In genomic region chr1:5485968-5486665, GRCh38 we compare ENCODE assay signal across 20 cellular contexts.
DNase-seq lines count a peak whose midpoint lies in the region; TF ChIP-seq lines count a peak whose summit lies in the region.
"Had no signal": no experiment of that assay in that cellular context is flagged by ENCODE, and none has a peak within 500 bp of the region (broad histone marks: within the 10 kb centered on the region; RNA-seq: fewer than 3 reads in every experiment).

No MANE protein-coding gene starts in this region.

- no peak overlapping the region for H3K27ac Mint-ChIP-seq in Calu3 (ENCODE audit: unreplicated experiment)
- H3K27ac Mint-ChIP-seq: IgD-negative memory B cell, T-cell had no signal

- H3K4me1 ChIP-seq in spleen: no peaks in the 10 kb centered on the region
- H3K4me1 ChIP-seq: BE2C had no signal

- DNase-seq in NCI-H748 (lab: John Stamatoyannopoulos, UW; ENCODE audit: unreplicated experiment): peak; percentile 53
- DNase-seq in NCI-H748 treated with DMSO at 0.1 percent for 48 hours (lab: John Stamatoyannopoulos, UW): no peak
- peak; percentile 3 for DNase-seq in MV-4-11 (lab: John Stamatoyannopoulos, UW)
- peak; percentile 4 for DNase-seq in NCI-H69 (lab: John Stamatoyannopoulos, UW)
- DNase-seq in spleen: peak; percentile 62
- DNase-seq in midbrain (lab: John Stamatoyannopoulos, UW): no peak
- DNase-seq in Calu3: no peak
- no peak for DNase-seq in NK-92 (lab: John Stamatoyannopoulos, UW; ENCODE audit: unreplicated experiment)
- DNase-seq: BE2C; CD4-positive, CD25-positive, alpha-beta regulatory T cell; GOT3; Kasumi-1; MM.1S; NCI-H1092 treated with DMSO at 0.1 percent for 48 hours; NCI-H1694 treated with DMSO at 0.1 percent for 48 hours; NK-92 treated with Interleukin-12 subunit alpha and Interleukin-12 subunit beta, amount 100 ng/mL, for 24 hours; OCI-M1; SK-N-SH; T-cell had no signal

- TF ChIP-seq CTCF in spleen (IDR thresholded peaks at IDR 0.05 in 8 of 11, conservative IDR thresholded peaks at IDR 0.05 in 3 of 11) (no peak), Calu3 (IDR thresholded peaks at IDR 0.05; ENCODE audit: unreplicated experiment) (no peak)

- H3K27ac ChIP-seq in spleen: no peak overlapping the region

- H3K9me3 Mint-ChIP-seq in Calu3 (ENCODE audit: low read depth, unreplicated experiment): no peaks in the 10 kb centered on the region
- H3K9me3 Mint-ChIP-seq: CD4-positive, CD25-positive, alpha-beta regulatory T cell; T-cell had no signal

- WGBS in spleen, 5 donors: 79 to 93% (median 86%) methylated on average over 5 to 7 of the region's 7 CpGs

- no peaks in the 10 kb centered on the region for H3K9me3 ChIP-seq in spleen
- H3K9me3 ChIP-seq: BE2C, SK-N-SH had no signal

- H3K27me3 Mint-ChIP-seq in Calu3 (ENCODE audit: unreplicated experiment): peaks cover 23% of the 10 kb centered on the region
- H3K27me3 Mint-ChIP-seq: CD4-positive, CD25-positive, alpha-beta regulatory T cell; IgD-negative memory B cell had no signal

- H3K4me3 Mint-ChIP-seq in Calu3 (ENCODE audit: low read depth, unreplicated experiment): no peak overlapping the region
- H3K4me3 Mint-ChIP-seq: CD4-positive, CD25-positive, alpha-beta regulatory T cell; T-cell had no signal

- no peaks in the 10 kb centered on the region for H3K36me3 Mint-ChIP-seq in Calu3 (ENCODE audit: insufficient read depth, unreplicated experiment)
- H3K36me3 Mint-ChIP-seq: CD4-positive, CD25-positive, alpha-beta regulatory T cell; IgD-negative memory B cell; T-cell had no signal

- TF ChIP-seq POLR2A in spleen (IDR thresholded peaks at IDR 0.05): no peak

- no peak overlapping the region for H3K4me3 ChIP-seq in spleen

- no peaks in the 10 kb centered on the region for H3K36me3 ChIP-seq in spleen
- H3K36me3 ChIP-seq: BE2C had no signal

- no TSS peak for BruUV-seq in Calu3 (replicated peaks; lab: Mats Ljungman, UMichigan)

- intact Hi-C loops in spleen (cut with DNase I; ENCODE audit: low total_unique reads) (no loop called here), Calu3 (cut with micrococcal nuclease; ENCODE audit: unreplicated experiment) (no loop called here)

- no peaks in the 10 kb centered on the region for H3K4me1 Mint-ChIP-seq in Calu3 (ENCODE audit: low read depth, unreplicated experiment)

- H3K27me3 ChIP-seq in spleen (replicated peaks in 1 of 7): peaks cover 0 to 53% (median 0%) of the 10 kb centered on the region in 7 donors
- H3K27me3 ChIP-seq: BE2C had no signal

- CTCF ChIA-PET in Calu3 (lab: Charles Lee): no interaction called here

Comparison
In these comparisons a context has a peak if more than half of its experiments do, and no peak if none do; other contexts are left out.
1. DNase-seq: peak in NCI-H748 (single experiment), MV-4-11 (single experiment), NCI-H69 (single experiment) and spleen (single experiment); none in NCI-H748 treated with DMSO at 0.1 percent for 48 hours (single experiment), midbrain (single experiment), Calu3 (single experiment) and NK-92 (single experiment).